15 cellular contexts compared by ENCODE assay signal in genomic region chr4:54152846-54153600, GRCh38. TPM values are rescaled to one million over a fixed set of nuclear protein-coding genes. Genes with fewer than 3 reads are reported as not detected.
DNase-seq lines count a peak whose midpoint lies in the region; ATAC-seq and TF ChIP-seq lines count a peak whose summit lies in the region.
"Had no signal": no experiment of that assay in that cellular context is flagged by ENCODE, and none has a peak within 500 bp of the region (broad histone marks: within the 10 kb centered on the region; RNA-seq: fewer than 3 reads in every experiment).

No MANE protein-coding gene starts in this region.

- intact Hi-C loops in PC-9 (cut with micrococcal nuclease; ENCODE audit: unreplicated experiment): loop anchor here (5.0 kb wide), 1 partner anchor 91 kb away; the partner anchor contains the start of gene CHIC2

- H3K4me3 Mint-ChIP-seq in nephron progenitor cell: no peak overlapping the region
- no peak overlapping the region for H3K4me3 Mint-ChIP-seq in activated T-cell treated with anti-CD3 and anti-CD28 coated beads, Interleukin-2, amount 50 U/mL, for 4 hours

- ATAC-seq in GM18867 (IDR thresholded peaks at IDR 0.05; ENCODE audit: unreplicated experiment): no peak
- ATAC-seq in activated T-cell treated with anti-CD3 and anti-CD28 coated beads, Interleukin-2, amount 50 U/mL, for 4 hours: no peak

- H3K4me3 ChIP-seq in BJ (ENCODE audit: low read depth, low read length) (no peak overlapping the region), PC-9 (no peak overlapping the region)

- H3K27me3 ChIP-seq in BJ (ENCODE audit: control insufficient read depth, insufficient read depth, low read length) (no peaks in the 10 kb centered on the region), PC-9 (ENCODE audit: insufficient read depth, low read depth) (no peaks in the 10 kb centered on the region)

- DNase-seq in BJ (ENCODE audit: low read depth): peak; percentile 40
- peak; percentile 28 to 37 for DNase-seq in PC-9
- DNase-seq in epidermal melanocyte (ENCODE audit: insufficient read length, low spot score): peak; percentile 43
- DNase-seq in nephron progenitor cell: no peak
- DNase-seq in HPDE6-E6E7 (ENCODE audit: extremely low spot score): no peak
- DNase-seq in NCI-H82 (lab: John Stamatoyannopoulos, UW): no peak
- no peak for DNase-seq in activated T-cell treated with anti-CD3 and anti-CD28 coated beads, Interleukin-2, amount 50 U/mL, for 4 hours
- DNase-seq: activated T-cell treated with anti-CD3 and anti-CD28 coated beads, Interleukin-2, amount 50 U/mL, for 1 hour; effector CD8-positive, alpha-beta T cell; hippocampal formation; posterior cingulate gyrus had no signal

- peak overlapping the region; percentile 61 for H3K27ac Mint-ChIP-seq in nephron progenitor cell

- no peaks in the 10 kb centered on the region for H4K20me1 ChIP-seq in PC-9 (ENCODE audit: insufficient read depth)

- H3K27me3 Mint-ChIP-seq in nephron progenitor cell (ENCODE audit: low read depth, poor library complexity): no peaks in the 10 kb centered on the region
- peaks cover 11% of the 10 kb centered on the region for H3K27me3 Mint-ChIP-seq in activated T-cell treated with anti-CD3 and anti-CD28 coated beads, Interleukin-2, amount 50 U/mL, for 4 hours (ENCODE audit: low read depth)

- no peak overlapping the region for H3K4me2 ChIP-seq in PC-9

- no peaks in the 10 kb centered on the region for H3K4me1 ChIP-seq in PC-9 (replicated peaks; ENCODE audit: insufficient read depth)

- H2AFZ ChIP-seq in PC-9: no peak overlapping the region

- H3K9me2 ChIP-seq in PC-9 (ENCODE audit: insufficient read depth): no peaks in the 10 kb centered on the region

- H3K27ac ChIP-seq in PC-9: no peak overlapping the region
- H3K27ac ChIP-seq: C4-2B had no signal

- CTCF ChIA-PET in BJ (lab: Yijun Ruan, JAX) (interaction anchor here (1.0 to 1.3 kb wide), 2 partner anchors 12 to 50 kb away, joined by 3 read pairs; no protein-coding TSS in a partner anchor), PC-9 (lab: Charles Lee) (no interaction called here)

- H3K36me3 Mint-ChIP-seq in nephron progenitor cell (ENCODE audit: low read depth): peaks cover 6% of the 10 kb centered on the region
- H3K36me3 Mint-ChIP-seq in activated T-cell treated with anti-CD3 and anti-CD28 coated beads, Interleukin-2, amount 50 U/mL, for 4 hours (ENCODE audit: insufficient read depth): peaks cover under 1% of the 10 kb centered on the region

- TF ChIP-seq CTCF in BJ (IDR thresholded peaks at IDR 0.05; ENCODE audit: insufficient read depth, low read depth, low read length): no peak
- TF ChIP-seq CTCF in PC-9 (conservative IDR thresholded peaks at IDR 0.05): no peak
- no peak for TF ChIP-seq CTCF in nephron progenitor cell (IDR thresholded peaks at IDR 0.05)

- POLR2A ChIA-PET in BJ (lab: Charles Lee): no interaction called here
- POLR2A ChIA-PET in PC-9 (lab: Charles Lee; ENCODE audit: unreplicated experiment): interaction anchor here (0.7 kb wide), 2 partner anchors 435 to 1205 kb away, joined by 4 to 6 read pairs; no protein-coding TSS in a partner anchor

- no peaks in the 10 kb centered on the region for H3K79me2 ChIP-seq in PC-9 (ENCODE audit: low read depth)

- no peaks in the 10 kb centered on the region for H3K9me3 ChIP-seq in PC-9 (ENCODE audit: insufficient read depth, low read depth)

- no peaks in the 10 kb centered on the region for H3K4me1 Mint-ChIP-seq in nephron progenitor cell
- no peaks in the 10 kb centered on the region for H3K4me1 Mint-ChIP-seq in activated T-cell treated with anti-CD3 and anti-CD28 coated beads, Interleukin-2, amount 50 U/mL, for 4 hours (ENCODE audit: low read depth)

- peaks cover 25% of the 10 kb centered on the region for H3K9me3 Mint-ChIP-seq in nephron progenitor cell
- peaks cover under 1% of the 10 kb centered on the region for H3K9me3 Mint-ChIP-seq in activated T-cell treated with anti-CD3 and anti-CD28 coated beads, Interleukin-2, amount 50 U/mL, for 4 hours

- no peaks in the 10 kb centered on the region for H3F3A ChIP-seq in PC-9 (ENCODE audit: insufficient read depth, low read depth)

- H3K36me3 ChIP-seq in BJ (ENCODE audit: control insufficient read depth, insufficient read depth, low read length) (no peaks in the 10 kb centered on the region), PC-9 (ENCODE audit: low read depth) (no peaks in the 10 kb centered on the region)

- BruUV-seq in PC-9 (replicated peaks; lab: Mats Ljungman, UMichigan): no TSS peak

RNA-seq across cellular contexts. Expression of gene GSX2, which starts 53.1 kb away (rescaled TPM):
- not detected in 2 replicates for polyA plus RNA-seq in BJ (2011; rRNA removed)
- not detected in 2 replicates for polyA minus RNA-seq in BJ (2011; rRNA and poly(A)+ RNA removed)
- not detected in 2 replicates for total RNA-seq in PC-9 (2021)
- total RNA-seq in activated T-cell treated with anti-CD3 and anti-CD28 coated beads, Interleukin-2, amount 50 U/mL, for 4 hours: not detected
- total RNA-seq: H1; T-helper 1 cell treated with Interleukin-12 subunit alpha and Interleukin-12 subunit beta and Interleukin-4 antibody, amounts not matched to agents 30 ng/mL and 1 ng/mL, for 36 hours had no signal
- polyA plus RNA-seq: H1 had no signal

Comparison
In these comparisons a context has a peak if more than half of its experiments do, and no peak if none do; other contexts are left out.
1. DNase-seq: peak in BJ (single experiment), PC-9 (2 of 2) and epidermal melanocyte (single experiment); none in nephron progenitor cell (single experiment), HPDE6-E6E7 (single experiment), NCI-H82 (single experiment) and activated T-cell treated with anti-CD3 and anti-CD28 coated beads, Interleukin-2, amount 50 U/mL, for 4 hours (single experiment).